Comparison of ENCODE assay signal across 25 cellular contexts in genomic region chr3:57992430-57993213, GRCh38. TPM values are rescaled to one million over a fixed set of nuclear protein-coding genes. Genes with fewer than 3 reads are reported as not detected.
DNase-seq lines count a peak whose midpoint lies in the region; ATAC-seq and TF ChIP-seq lines count a peak whose summit lies in the region.
"Had no signal": no experiment of that assay in that cellular context is flagged by ENCODE, and none has a peak within 500 bp of the region (broad histone marks: within the 10 kb centered on the region; RNA-seq: fewer than 3 reads in every experiment).

No MANE protein-coding gene starts in this region.

- H3K9me3 Mint-ChIP-seq in endothelial cell (ENCODE audit: unreplicated experiment) (no peaks in the 10 kb centered on the region), mesothelial cell of epicardium (no peaks in the 10 kb centered on the region)
- no peaks in the 10 kb centered on the region for H3K9me3 Mint-ChIP-seq in CD8-positive, alpha-beta memory T cell
- H3K9me3 Mint-ChIP-seq: activated CD8-positive, alpha-beta T cell treated with anti-CD3 and anti-CD28 coated beads for 36 hours; stimulated activated naive CD8-positive, alpha-beta T cell treated with anti-CD3 and anti-CD28 coated beads, Interleukin-15, Interleukin-2, amounts not matched to agents 100 ng/mL and 50 ng/mL, for 24 hours had no signal

- H3K36me3 ChIP-seq in CD8-positive, alpha-beta memory T cell (ENCODE audit: insufficient read depth, low read length), result no peaks in the 10 kb centered on the region
- H3K36me3 ChIP-seq: left lung, neutrophil, tibial nerve had no signal

- TF ChIP-seq CTCF in endothelial cell (IDR thresholded peaks at IDR 0.05; ENCODE audit: unreplicated experiment) (no peak), mesothelial cell of epicardium (IDR thresholded peaks at IDR 0.05; ENCODE audit: unreplicated experiment) (no peak), GM20000 (IDR thresholded peaks at IDR 0.05; ENCODE audit: extremely low read depth, missing control alignments) (no peak)

- H3K27me3 ChIP-seq in CD8-positive, alpha-beta memory T cell (ENCODE audit: insufficient read depth, low read length, poor library complexity, severe bottlenecking), result no peaks in the 10 kb centered on the region
- H3K27me3 ChIP-seq: left lung, neutrophil, tibial nerve had no signal

- no peak for DNase-seq in left ventricle myocardium superior
- no peak for DNase-seq in cardiac septum (ENCODE audit: low spot score)
- no peak for DNase-seq in endothelial cell (ENCODE audit: low spot score)
- no peak for DNase-seq in mesothelial cell of epicardium (ENCODE audit: low spot score in 2 of 2, unreplicated experiment in 2 of 2)
- no peak for DNase-seq in GM20000 (ENCODE audit: low spot score)
- no peak for DNase-seq in CD8-positive, alpha-beta memory T cell
- DNase-seq in NCI-H446 (lab: John Stamatoyannopoulos, UW), result no peak
- DNase-seq: activated CD8-positive, alpha-beta T cell treated with anti-CD3 and anti-CD28 coated beads for 36 hours; activated effector memory CD4-positive, alpha-beta T cell treated with anti-CD3 and anti-CD28 coated beads, Interleukin-2, amount 50 U/mL, for 16 hours; activated T-cell treated with anti-CD3 and anti-CD28 coated beads for 4 hours; DMS79 treated with DMSO at 0.1 percent for 48 hours; GM23248; left lung; NCI-H1436; NCI-H524 treated with DMSO at 0.1 percent for 48 hours; stimulated activated CD4-positive, alpha-beta T cell treated with anti-CD3 and anti-CD28 coated beads, Interleukin-12 subunit alpha, Interleukin-12 subunit beta, amount 100 ng/mL, for 4 hours; T1000 had no signal

- H3K4me3 ChIP-seq in CD8-positive, alpha-beta memory T cell (ENCODE audit: low read length), result no peak overlapping the region
- H3K4me3 ChIP-seq: coronary artery, GM23248, K562, left lung, tibial nerve had no signal

- no peaks in the 10 kb centered on the region for H3K9me3 ChIP-seq in CD8-positive, alpha-beta memory T cell (ENCODE audit: low read length)
- H3K9me3 ChIP-seq: left lung, neutrophil, tibial nerve had no signal

- H3K4me1 Mint-ChIP-seq in endothelial cell (ENCODE audit: unreplicated experiment), result peaks cover 2% of the 10 kb centered on the region
- peaks cover 13% of the 10 kb centered on the region for H3K4me1 Mint-ChIP-seq in mesothelial cell of epicardium
- no peaks in the 10 kb centered on the region for H3K4me1 Mint-ChIP-seq in CD8-positive, alpha-beta memory T cell
- H3K4me1 Mint-ChIP-seq: B cell had no signal

- H3K27ac Mint-ChIP-seq in endothelial cell (ENCODE audit: unreplicated experiment) (peak overlapping the region; percentile 13), mesothelial cell of epicardium (peak overlapping the region; percentile 75)
- no peak overlapping the region for H3K27ac Mint-ChIP-seq in CD8-positive, alpha-beta memory T cell
- H3K27ac Mint-ChIP-seq: activated CD8-positive, alpha-beta T cell treated with anti-CD3 and anti-CD28 coated beads for 36 hours; B cell; stimulated activated naive CD8-positive, alpha-beta T cell treated with anti-CD3 and anti-CD28 coated beads, Interleukin-15, Interleukin-2, amounts not matched to agents 100 ng/mL and 50 ng/mL, for 24 hours had no signal

- CTCF ChIA-PET in CD8-positive, alpha-beta memory T cell (lab: Charles Lee), result no interaction called here

- H3K27ac ChIP-seq in CD8-positive, alpha-beta memory T cell (ENCODE audit: low read depth, low read length), result no peak overlapping the region
- H3K27ac ChIP-seq: coronary artery, GM23248, left lung, neutrophil, RWPE1, tibial nerve had no signal

- H3K36me3 Mint-ChIP-seq in endothelial cell (ENCODE audit: low read depth, unreplicated experiment) (no peaks in the 10 kb centered on the region), mesothelial cell of epicardium (no peaks in the 10 kb centered on the region)
- no peaks in the 10 kb centered on the region for H3K36me3 Mint-ChIP-seq in CD8-positive, alpha-beta memory T cell

- no peak overlapping the region for H3K4me3 Mint-ChIP-seq in endothelial cell (ENCODE audit: unreplicated experiment)
- H3K4me3 Mint-ChIP-seq in mesothelial cell of epicardium, result no peak overlapping the region
- H3K4me3 Mint-ChIP-seq in CD8-positive, alpha-beta memory T cell, result no peak overlapping the region
- H3K4me3 Mint-ChIP-seq: activated CD8-positive, alpha-beta T cell treated with anti-CD3 and anti-CD28 coated beads for 36 hours; B cell; stimulated activated naive CD8-positive, alpha-beta T cell treated with anti-CD3 and anti-CD28 coated beads, Interleukin-15, Interleukin-2, amounts not matched to agents 100 ng/mL and 50 ng/mL, for 24 hours had no signal

- intact Hi-C loops in left ventricle myocardium superior (cut with micrococcal nuclease) (no loop called here), cardiac septum (cut with DNase I) (no loop called here)

- ATAC-seq in left ventricle myocardium superior, result peak; percentile 58
- ATAC-seq in HG03039 (IDR thresholded peaks at IDR 0.05; ENCODE audit: unreplicated experiment), result no peak
- ATAC-seq: activated CD8-positive, alpha-beta T cell treated with anti-CD3 and anti-CD28 coated beads for 36 hours; K562; left lung had no signal

- no peaks in the 10 kb centered on the region for H3K27me3 Mint-ChIP-seq in endothelial cell (ENCODE audit: unreplicated experiment)
- H3K27me3 Mint-ChIP-seq in mesothelial cell of epicardium (ENCODE audit: low read depth), result no peaks in the 10 kb centered on the region
- H3K27me3 Mint-ChIP-seq in CD8-positive, alpha-beta memory T cell, result no peaks in the 10 kb centered on the region
- H3K27me3 Mint-ChIP-seq: activated CD8-positive, alpha-beta T cell treated with anti-CD3 and anti-CD28 coated beads for 36 hours; stimulated activated naive CD8-positive, alpha-beta T cell treated with anti-CD3 and anti-CD28 coated beads, Interleukin-15, Interleukin-2, amounts not matched to agents 100 ng/mL and 50 ng/mL, for 24 hours had no signal

- no peaks in the 10 kb centered on the region for H3K4me1 ChIP-seq in CD8-positive, alpha-beta memory T cell (ENCODE audit: insufficient read depth, low read length)
- H3K4me1 ChIP-seq: left lung had no signal

- POLR2A ChIA-PET in CD8-positive, alpha-beta memory T cell (lab: Charles Lee), result no interaction called here

RNA-seq across cellular contexts. Expression of gene FLNB, which starts 15.6 kb away (rescaled TPM):
- 33.7 TPM for total RNA-seq in left ventricle myocardium superior
- 58.1 TPM for total RNA-seq in cardiac septum
- 216 TPM for total RNA-seq in endothelial cell (ENCODE audit: unreplicated experiment)
- total RNA-seq in mesothelial cell of epicardium, result 173 to 190 TPM (median 177 TPM) in 3 replicates
- total RNA-seq in CD8-positive, alpha-beta memory T cell, result 10 to 100 TPM; 11.5 to 12.8 TPM
- 12.2 TPM for polyA plus RNA-seq in CD8-positive, alpha-beta memory T cell

Comparison
In these comparisons a context has a peak if more than half of its experiments do, and no peak if none do; other contexts are left out.
1. H3K27ac Mint-ChIP-seq: peak in endothelial cell (single experiment) and mesothelial cell of epicardium (single experiment); none in CD8-positive, alpha-beta memory T cell (0 of 8).